Comparison of ENCODE assay signal across 8 cellular contexts in the genomic region with DNA sequence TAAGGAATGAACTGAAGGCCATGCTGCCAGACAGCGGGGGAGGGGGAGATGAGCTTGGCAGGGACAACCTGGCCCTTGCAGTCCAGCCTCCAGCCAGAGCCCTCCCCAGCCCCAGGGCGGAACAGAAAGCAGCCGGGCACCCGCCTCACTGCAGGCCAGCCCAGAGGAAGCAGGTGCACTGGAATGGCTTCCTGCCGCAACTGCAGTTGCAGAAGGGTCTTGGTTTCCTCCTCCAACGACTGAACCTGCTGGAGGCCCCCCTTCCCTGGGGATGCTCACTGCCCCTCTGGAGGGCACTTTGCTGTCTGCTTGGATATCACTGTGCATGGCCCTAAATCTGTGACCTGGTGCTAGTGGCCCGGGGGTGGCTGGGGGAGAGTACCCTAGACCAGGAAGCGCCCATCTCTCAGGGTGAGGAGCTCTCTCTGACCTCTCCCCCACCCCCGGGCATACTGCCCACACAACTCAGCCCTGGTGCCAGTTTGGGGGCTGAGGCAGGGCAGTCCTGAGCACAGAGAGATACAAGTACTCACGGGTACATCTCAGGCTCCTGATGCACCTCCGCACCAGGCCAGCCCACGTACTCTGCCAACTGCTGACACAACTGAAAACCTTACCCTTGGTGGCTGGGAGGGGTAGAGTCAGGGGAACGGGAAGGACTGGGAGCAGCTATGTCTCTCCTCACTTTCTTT. TPM values are rescaled to one million over a fixed set of nuclear protein-coding genes. Genes with fewer than 3 reads are reported as not detected.
DNase-seq lines count a peak whose midpoint lies in the region; ATAC-seq and TF ChIP-seq lines count a peak whose summit lies in the region.

No MANE protein-coding gene starts in this region.

- CTCF ChIA-PET in activated CD8-positive, alpha-beta memory T cell treated with anti-CD3 and anti-CD28 coated beads, Interleukin-2, amount 10 ng/mL, durations not matched to agents 7 days and 5 days (lab: Charles Lee) = interaction anchor here (0.6 to 20.5 kb wide), 11 partner anchors 9 to 251 kb away, joined by 3 to 557 read pairs (median 5); a partner anchor contains a TSS

- peak overlapping the region; percentile 87 to 98 for H3K4me3 Mint-ChIP-seq in CD14-positive monocyte
- H3K4me3 Mint-ChIP-seq in activated CD8-positive, alpha-beta memory T cell treated with anti-CD3 and anti-CD28 coated beads, Interleukin-2, amount 10 ng/mL, durations not matched to agents 7 days and 5 days = peak overlapping the region; percentile 97
- peak overlapping the region; percentile 92 for H3K4me3 Mint-ChIP-seq in stimulated activated effector memory CD8-positive, alpha-beta T cell treated with anti-CD3 and anti-CD28 coated beads, Interleukin-12 subunit alpha, Interleukin-12 subunit beta, amount 100 ng/mL, for 72 hours

- intact Hi-C loops in CD14-positive monocyte (cut with micrococcal nuclease) = loop anchor here in 1 of 2 donors (2.0 kb wide), 1 partner anchor 14 kb away; no protein-coding TSS in a partner anchor
- intact Hi-C loops in left cardiac atrium (cut with DNase I) = no loop called here

- peak; percentile 30 for ATAC-seq in HG02759 (IDR thresholded peaks at IDR 0.05; ENCODE audit: unreplicated experiment)
- peak; percentile 14 for ATAC-seq in activated CD8-positive, alpha-beta memory T cell treated with anti-CD3 and anti-CD28 coated beads, Interleukin-2, amount 10 ng/mL, durations not matched to agents 7 days and 5 days
- ATAC-seq in left cardiac atrium = peak; percentile 39 to 55
- peak; percentile 35 for ATAC-seq in stimulated activated effector memory CD8-positive, alpha-beta T cell treated with anti-CD3 and anti-CD28 coated beads, Interleukin-12 subunit alpha, Interleukin-12 subunit beta, amount 100 ng/mL, for 72 hours

- no peaks in the 10 kb centered on the region for H3K27me3 Mint-ChIP-seq in CD14-positive monocyte (ENCODE audit: low read depth in 3 of 3)
- H3K27me3 Mint-ChIP-seq in activated CD8-positive, alpha-beta memory T cell treated with anti-CD3 and anti-CD28 coated beads, Interleukin-2, amount 10 ng/mL, durations not matched to agents 7 days and 5 days = no peaks in the 10 kb centered on the region

- in situ Hi-C loops in GM13977 (cut with MboI; ENCODE audit: low pct_unique_long_range_greater_than_20kb, low sequenced_read_pairs, unreplicated experiment) = no loop called here

- peaks cover 67% of the 10 kb centered on the region for H3K4me1 Mint-ChIP-seq in CD14-positive monocyte
- H3K4me1 Mint-ChIP-seq in activated CD8-positive, alpha-beta memory T cell treated with anti-CD3 and anti-CD28 coated beads, Interleukin-2, amount 10 ng/mL, durations not matched to agents 7 days and 5 days = peaks cover 70% of the 10 kb centered on the region
- H3K4me1 Mint-ChIP-seq in stimulated activated effector memory CD8-positive, alpha-beta T cell treated with anti-CD3 and anti-CD28 coated beads, Interleukin-12 subunit alpha, Interleukin-12 subunit beta, amount 100 ng/mL, for 72 hours = peaks cover 77% of the 10 kb centered on the region

- H3K36me3 Mint-ChIP-seq in CD14-positive monocyte = peaks cover 12 to 25% of the 10 kb centered on the region in 2 donors
- peaks cover 8% of the 10 kb centered on the region for H3K36me3 Mint-ChIP-seq in activated CD8-positive, alpha-beta memory T cell treated with anti-CD3 and anti-CD28 coated beads, Interleukin-2, amount 10 ng/mL, durations not matched to agents 7 days and 5 days
- H3K36me3 Mint-ChIP-seq in stimulated activated effector memory CD8-positive, alpha-beta T cell treated with anti-CD3 and anti-CD28 coated beads, Interleukin-12 subunit alpha, Interleukin-12 subunit beta, amount 100 ng/mL, for 72 hours = peaks cover 34% of the 10 kb centered on the region

- DNase-seq in CD14-positive monocyte (ENCODE audit: low spot score) (no peak), left cardiac atrium (no peak), GM13977 (ENCODE audit: low spot score) (no peak), AG08395 (ENCODE audit: low spot score) (no peak), mesenteric fat pad (ENCODE audit: low spot score) (no peak)
- peak; percentile 70 for DNase-seq in activated CD8-positive, alpha-beta memory T cell treated with anti-CD3 and anti-CD28 coated beads, Interleukin-2, amount 10 ng/mL, durations not matched to agents 7 days and 5 days
- peak; percentile 36 to 76 for DNase-seq in stimulated activated effector memory CD8-positive, alpha-beta T cell treated with anti-CD3 and anti-CD28 coated beads, Interleukin-12 subunit alpha, Interleukin-12 subunit beta, amount 100 ng/mL, for 72 hours (ENCODE audit: low spot score in 2 of 2)

- no peak for TF ChIP-seq CTCF in CD14-positive monocyte (IDR thresholded peaks at IDR 0.05)
- no peak for TF ChIP-seq CTCF in GM13977 (IDR thresholded peaks at IDR 0.05; ENCODE audit: extremely low read depth, insufficient read depth, missing control alignments)

- H3K9me3 Mint-ChIP-seq in CD14-positive monocyte = no peaks in the 10 kb centered on the region
- H3K9me3 Mint-ChIP-seq in activated CD8-positive, alpha-beta memory T cell treated with anti-CD3 and anti-CD28 coated beads, Interleukin-2, amount 10 ng/mL, durations not matched to agents 7 days and 5 days (ENCODE audit: low read depth) = no peaks in the 10 kb centered on the region
- H3K9me3 Mint-ChIP-seq in stimulated activated effector memory CD8-positive, alpha-beta T cell treated with anti-CD3 and anti-CD28 coated beads, Interleukin-12 subunit alpha, Interleukin-12 subunit beta, amount 100 ng/mL, for 72 hours = no peaks in the 10 kb centered on the region

- peak overlapping the region; percentile 93 to 99 (median 96) for H3K27ac Mint-ChIP-seq in CD14-positive monocyte
- H3K27ac Mint-ChIP-seq in activated CD8-positive, alpha-beta memory T cell treated with anti-CD3 and anti-CD28 coated beads, Interleukin-2, amount 10 ng/mL, durations not matched to agents 7 days and 5 days = peak overlapping the region; percentile 92
- peak overlapping the region; percentile 91 for H3K27ac Mint-ChIP-seq in stimulated activated effector memory CD8-positive, alpha-beta T cell treated with anti-CD3 and anti-CD28 coated beads, Interleukin-12 subunit alpha, Interleukin-12 subunit beta, amount 100 ng/mL, for 72 hours

RNA-seq across cellular contexts. Expression of a gene that starts 41.1 kb away (rescaled TPM):
- polyA plus RNA-seq in CD14-positive monocyte = 10 to 100 TPM in 1 of 2 donors, 1 to 10 TPM in 1; 6.3 to 11.0 TPM
- 10 to 100 TPM; 67.7 to 85.8 TPM for total RNA-seq in activated CD8-positive, alpha-beta memory T cell treated with anti-CD3 and anti-CD28 coated beads, Interleukin-2, amount 10 ng/mL, durations not matched to agents 7 days and 5 days
- total RNA-seq in left cardiac atrium (100 to 1,000 TPM; 179 to 190 TPM), mesenteric fat pad (48.6 TPM)

Comparison
In these comparisons a context has a peak if more than half of its experiments do, and no peak if none do; other contexts are left out.
1. DNase-seq: peak in activated CD8-positive, alpha-beta memory T cell treated with anti-CD3 and anti-CD28 coated beads, Interleukin-2, amount 10 ng/mL, durations not matched to agents 7 days and 5 days (single experiment) and stimulated activated effector memory CD8-positive, alpha-beta T cell treated with anti-CD3 and anti-CD28 coated beads, Interleukin-12 subunit alpha, Interleukin-12 subunit beta, amount 100 ng/mL, for 72 hours (2 of 2); none in CD14-positive monocyte (single experiment), left cardiac atrium (single experiment), GM13977 (single experiment), AG08395 (single experiment) and mesenteric fat pad (single experiment).
2. Peak in every context shown above with its lines, with median percentiles within 50 percentile points of each other: H3K27ac Mint-ChIP-seq, H3K4me3 Mint-ChIP-seq and ATAC-seq.